ENCODE assay signal across 9 cellular contexts in the genomic region with DNA sequence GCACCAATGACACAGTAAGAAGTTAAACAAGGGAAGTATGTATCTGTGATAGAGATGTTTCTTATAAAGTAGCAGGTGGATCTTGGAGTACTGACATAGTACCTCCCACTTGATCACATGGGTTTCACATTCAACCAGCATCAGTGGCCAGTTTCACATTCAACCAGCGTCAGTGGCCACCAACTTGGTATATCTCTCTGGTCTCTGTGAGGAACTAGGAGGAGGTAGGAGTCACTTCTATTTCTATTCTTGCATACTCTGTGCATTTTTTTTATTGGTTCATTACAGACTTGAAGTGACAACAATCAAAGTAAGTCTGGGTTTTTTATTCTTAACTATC.
DNase-seq lines count a peak whose midpoint lies in the region; ATAC-seq and TF ChIP-seq lines count a peak whose summit lies in the region.
"Had no signal": no experiment of that assay in that cellular context is flagged by ENCODE, and none has a peak within 500 bp of the region (broad histone marks: within the 10 kb centered on the region; RNA-seq: fewer than 3 reads in every experiment).

No MANE protein-coding gene starts in this region.

- no peak overlapping the region for H3K18ac ChIP-seq in mesenchymal stem cell (ENCODE audit: low read depth in 1 of 2, low read length in 2 of 2)

- TF ChIP-seq CTCF in omental fat pad (IDR thresholded peaks at IDR 0.05) = no peak

- H3K79me2 ChIP-seq in GM23248 (ENCODE audit: insufficient read depth) = no peaks in the 10 kb centered on the region

- H3K9ac ChIP-seq in mesenchymal stem cell (ENCODE audit: low read length) = no peak overlapping the region
- no peak overlapping the region for H3K9ac ChIP-seq in GM23248

- H3K4me2 ChIP-seq in mesenchymal stem cell (ENCODE audit: low read length, poor library complexity, severe bottlenecking) (no peak overlapping the region), GM23248 (ENCODE audit: unreplicated experiment) (no peak overlapping the region)

- no peak overlapping the region for H2BK5ac ChIP-seq in mesenchymal stem cell (ENCODE audit: low read depth, low read length, poor library complexity, severe bottlenecking)

- no peak overlapping the region for H2AFZ ChIP-seq in mesenchymal stem cell (ENCODE audit: low read depth, low read length)
- H2AFZ ChIP-seq in GM23248 = no peak overlapping the region

- no peaks in the 10 kb centered on the region for H3K9me2 ChIP-seq in GM23248 (ENCODE audit: insufficient read depth)

- H3K9me3 ChIP-seq in mesenchymal stem cell (ENCODE audit: control insufficient read depth, low read length) (no peaks in the 10 kb centered on the region), GM23248 (ENCODE audit: low read depth) (no peaks in the 10 kb centered on the region)

- H2BK12ac ChIP-seq in mesenchymal stem cell (ENCODE audit: low read length in 2 of 2) = no peak overlapping the region

- H3K27ac ChIP-seq in mesenchymal stem cell (ENCODE audit: low read length, poor library complexity, severe bottlenecking) = no peak overlapping the region
- no peak overlapping the region for H3K27ac ChIP-seq in GM23248

- H3K4ac ChIP-seq in mesenchymal stem cell (ENCODE audit: low read depth in 1 of 2, low read length in 2 of 2) = no peak overlapping the region

- intact Hi-C loops in left ventricle myocardium superior (cut with micrococcal nuclease) = no loop called here

- no peak overlapping the region for H4K91ac ChIP-seq in mesenchymal stem cell (ENCODE audit: low read length)

- H3F3A ChIP-seq in GM23248 (ENCODE audit: insufficient read depth) = peaks cover 36% of the 10 kb centered on the region

- H2BK15ac ChIP-seq in mesenchymal stem cell (ENCODE audit: low read depth, poor library complexity, severe bottlenecking) = no peak overlapping the region

- H3K4me3 ChIP-seq in mesenchymal stem cell (ENCODE audit: insufficient read depth in 1 of 2, low read depth in 1 of 2, low read length in 2 of 2) = no peak overlapping the region
- no peak overlapping the region for H3K4me3 ChIP-seq in GM23248

- H3K27me3 ChIP-seq in mesenchymal stem cell (ENCODE audit: control insufficient read depth in 1 of 2, insufficient read depth in 1 of 2, low read length in 2 of 2) (no peaks in the 10 kb centered on the region), GM23248 (replicated peaks; ENCODE audit: insufficient read depth) (no peaks in the 10 kb centered on the region)

- ATAC-seq in GM18909 (IDR thresholded peaks at IDR 0.05; ENCODE audit: poor library complexity, unreplicated experiment) (peak; percentile 100), GM21737 (IDR thresholded peaks at IDR 0.05; ENCODE audit: unreplicated experiment) (peak; percentile 99), HG03457 (IDR thresholded peaks at IDR 0.05; ENCODE audit: unreplicated experiment) (peak; percentile 100), left ventricle myocardium superior (no peak), omental fat pad (ENCODE audit: low FRiP score) (no peak)

- H3K14ac ChIP-seq in mesenchymal stem cell (ENCODE audit: low read length in 2 of 2) = no peak overlapping the region

- no peaks in the 10 kb centered on the region for H4K20me1 ChIP-seq in GM23248 (ENCODE audit: insufficient read depth)

- in situ Hi-C loops in GM23248 (cut with MboI) = loop anchor here (10.0 to 25.0 kb wide), 2 partner anchors 178 to 550 kb away; no protein-coding TSS in a partner anchor

- no peak overlapping the region for H2BK120ac ChIP-seq in mesenchymal stem cell (ENCODE audit: low read depth, low read length)

- no peaks in the 10 kb centered on the region for H3K4me1 ChIP-seq in mesenchymal stem cell (ENCODE audit: control insufficient read depth, insufficient read depth, low read depth, low read length)
- H3K4me1 ChIP-seq in GM23248 (ENCODE audit: insufficient read depth) = peaks cover 23% of the 10 kb centered on the region

- WGBS in mesenchymal stem cell = 33% methylated on average over 1 of the region's 1 CpG
- WGBS in GM23248 (ENCODE audit: low coverage in 1 of 2, low lambda C conversion rate in 2 of 2, missing lambda C conversion rate in 2 of 2), 2 experiments = 90 to 91% methylated on average over 1 of the region's 1 CpG

- DNase-seq in mesenchymal stem cell = peak; percentile 16
- no peak for DNase-seq in left ventricle myocardium superior
- DNase-seq in omental fat pad (ENCODE audit: low spot score) = no peak
- DNase-seq in GM23248 = no peak
- DNase-seq in stimulated activated CD8-positive, alpha-beta memory T cell treated with anti-CD3 and anti-CD28 coated beads, Interleukin-4, amount 100 ng/mL, for 48 hours = no peak
- DNase-seq: NCI-H187 treated with DMSO at 0.1 percent for 48 hours had no signal

- H3K36me3 ChIP-seq in mesenchymal stem cell (ENCODE audit: control insufficient read depth in 1 of 2, insufficient read depth in 2 of 2, low read depth in 1 of 2, low read length in 2 of 2) = peaks cover 0 to 24% of the 10 kb centered on the region in 2 experiments
- H3K36me3 ChIP-seq in GM23248 (ENCODE audit: low read depth) = no peaks in the 10 kb centered on the region

- H4K8ac ChIP-seq in mesenchymal stem cell (ENCODE audit: low read length) = no peak overlapping the region

- no peak overlapping the region for H2AK5ac ChIP-seq in mesenchymal stem cell (ENCODE audit: low read length, severe bottlenecking)

- peaks cover 4% of the 10 kb centered on the region for H3K79me1 ChIP-seq in mesenchymal stem cell (replicated peaks; ENCODE audit: low read length, poor library complexity, severe bottlenecking)

- H3K23ac ChIP-seq in mesenchymal stem cell (ENCODE audit: low read length in 2 of 2) = no peak overlapping the region

Comparison
In these comparisons a context has a peak if more than half of its experiments do, and no peak if none do; other contexts are left out.
1. ATAC-seq: peak in GM18909 (single experiment), GM21737 (single experiment) and HG03457 (single experiment); none in left ventricle myocardium superior (single experiment) and omental fat pad (single experiment).